ENCODE assay signal across 9 cellular contexts in genomic region chr10:60964257-60965235, GRCh38. TPM values are rescaled to one million over a fixed set of nuclear protein-coding genes. Genes with fewer than 3 reads are reported as not detected.
A peak's percentile ranks its signal among the peaks of the same experiment; 100 is the strongest.
DNase-seq lines count a peak whose midpoint lies in the region; ATAC-seq and TF ChIP-seq lines count a peak whose summit lies in the region.
"Had no signal": no experiment of that assay in that cellular context is flagged by ENCODE, and none has a peak within 500 bp of the region (broad histone marks: within the 10 kb centered on the region; RNA-seq: fewer than 3 reads in every experiment).

No MANE protein-coding gene starts in this region.

- no peaks in the 10 kb centered on the region for H3K36me3 Mint-ChIP-seq in T-helper 2 cell treated with Interferon-gamma antibody and Interleukin-4, amounts not matched to agents 5 μg/mL and 100 μg/mL, for 36 hours (ENCODE audit: low read depth)

- peaks cover 15% of the 10 kb centered on the region for H3K4me1 Mint-ChIP-seq in T-helper 2 cell treated with Interferon-gamma antibody and Interleukin-4, amounts not matched to agents 5 μg/mL and 100 μg/mL, for 36 hours (ENCODE audit: low read depth)

- H3K4me3 Mint-ChIP-seq in T-helper 2 cell treated with Interferon-gamma antibody and Interleukin-4, amounts not matched to agents 5 μg/mL and 100 μg/mL, for 36 hours, result no peak overlapping the region

- ATAC-seq in GM19467 (IDR thresholded peaks at IDR 0.05; ENCODE audit: unreplicated experiment), result peak; percentile 76

- H3K4me3 ChIP-seq in choroid plexus epithelial cell (ENCODE audit: low read depth, low read length), result no peak overlapping the region

- no peaks in the 10 kb centered on the region for H3K9me3 Mint-ChIP-seq in T-helper 2 cell treated with Interferon-gamma antibody and Interleukin-4, amounts not matched to agents 5 μg/mL and 100 μg/mL, for 36 hours

- in situ Hi-C loops in Caki2 (cut with HindIII; ENCODE audit: low pct_unique_long_range_greater_than_20kb, low sequenced_read_pairs), result no loop called here

- peak; percentile 84 for DNase-seq in Caki2 (ENCODE audit: low read depth)
- peak; percentile 40 for DNase-seq in MV-4-11 (lab: John Stamatoyannopoulos, UW)
- peak; percentile 30 for DNase-seq in T-helper 2 cell treated with Interferon-gamma antibody and Interleukin-4, amounts not matched to agents 5 μg/mL and 100 μg/mL, for 36 hours (ENCODE audit: low spot score)
- peak; percentile 92 for DNase-seq in choroid plexus epithelial cell (ENCODE audit: low read depth)
- DNase-seq in kidney glomerular epithelial cell (lab: John Stamatoyannopoulos, UW), result peak; percentile 98
- DNase-seq in stimulated activated CD4-positive, alpha-beta T cell treated with anti-CD3 and anti-CD28 coated beads, Interleukin-1b, Interleukin-23, amount 100 ng/mL, for 4 hours (ENCODE audit: low read depth in 2 of 2), result peak; percentile 11 to 25
- no peak for DNase-seq in cerebellar nuclear complex (lab: John Stamatoyannopoulos, UW)

- H3K27me3 Mint-ChIP-seq in T-helper 2 cell treated with Interferon-gamma antibody and Interleukin-4, amounts not matched to agents 5 μg/mL and 100 μg/mL, for 36 hours (ENCODE audit: low read depth), result peaks cover 43% of the 10 kb centered on the region

- no peak overlapping the region for H3K27ac Mint-ChIP-seq in T-helper 2 cell treated with Interferon-gamma antibody and Interleukin-4, amounts not matched to agents 5 μg/mL and 100 μg/mL, for 36 hours

- TF ChIP-seq CTCF in choroid plexus epithelial cell (conservative IDR thresholded peaks at IDR 0.05; ENCODE audit: low read depth, low read length), result peak; percentile 86

RNA-seq across cellular contexts. Expression of gene RHOBTB1, which starts 20.6 kb away (rescaled TPM):
- 23.6 and 26.7 TPM in 2 replicates for total RNA-seq in Caki2 (2014; rRNA removed; shearing (Covaris generic); ENCODE audit: low replicate concordance)
- total RNA-seq: activated CD8-positive, alpha-beta memory T cell treated with anti-CD3 and anti-CD28 coated beads for 36 hours had no signal

Comparison
In these comparisons a context has a peak if more than half of its experiments do, and no peak if none do; other contexts are left out.
1. DNase-seq: peak in Caki2 (single experiment), MV-4-11 (single experiment), T-helper 2 cell treated with Interferon-gamma antibody and Interleukin-4, amounts not matched to agents 5 μg/mL and 100 μg/mL, for 36 hours (single experiment), choroid plexus epithelial cell (single experiment), kidney glomerular epithelial cell (single experiment) and stimulated activated CD4-positive, alpha-beta T cell treated with anti-CD3 and anti-CD28 coated beads, Interleukin-1b, Interleukin-23, amount 100 ng/mL, for 4 hours (2 of 2); none in cerebellar nuclear complex (0 of 2).